In genomic region chr1:161219078-161219892, GRCh38 we compare ENCODE assay signal across 1 cellular context.
TF ChIP-seq lines count a peak whose summit lies in the region.

No MANE protein-coding gene starts in this region.

TF ChIP-seq in HepG2, 621 proteins besides CTCF, POLR2A, EP300 and RAD21 (continued from another document):
- TF ChIP-seq MAFK (conservative IDR thresholded peaks at IDR 0.05 in 1 of 2, IDR thresholded peaks at IDR 0.05 in 1 of 2; ENCODE audit: low read length in 2 of 2) (peak; percentile 45; a peak in 3 of 4 replicates), HNF4A (CRISPR knock-in tag; IDR thresholded peaks at IDR 0.05) (peak; percentile 31; the same call in 1 of the 2 replicates), SALL1 (CRISPR knock-in tag; IDR thresholded peaks at IDR 0.05) (peak; percentile 24; the same call in 1 of the 2 replicates), ARNTL (CRISPR knock-in tag; IDR thresholded peaks at IDR 0.05) (peak; percentile 50; the same call in 1 of the 2 replicates), REPIN1 (CRISPR knock-in tag; IDR thresholded peaks at IDR 0.05; ENCODE audit: borderline replicate concordance, low read depth) (0 out of 2 replicates have a peak, but pooled peaks have one; percentile 8), ZNF510 (CRISPR knock-in tag; IDR thresholded peaks at IDR 0.05; ENCODE audit: low read depth) (peak; percentile 76; the same call in 1 of the 2 replicates), ZSCAN5A (CRISPR knock-in tag; IDR thresholded peaks at IDR 0.05; ENCODE audit: borderline replicate concordance) (0 out of 2 replicates have a peak, but pooled peaks have one; percentile 14), ZNF326 (CRISPR knock-in tag; IDR thresholded peaks at IDR 0.05; ENCODE audit: borderline replicate concordance) (peak; percentile 79; the same call in 1 of the 2 replicates), ZFP1 (CRISPR knock-in tag; IDR thresholded peaks at IDR 0.05) (no peak), ZNF496 (CRISPR knock-in tag; IDR thresholded peaks at IDR 0.05; ENCODE audit: insufficient replicate concordance) (no peak), NCOA1 (CRISPR knock-in tag; IDR thresholded peaks at IDR 0.05) (0 out of 2 replicates have a peak, but pooled peaks have one; percentile 9), ZNF570 (CRISPR knock-in tag; IDR thresholded peaks at IDR 0.05; ENCODE audit: borderline replicate concordance) (no peak), ARID2 (CRISPR knock-in tag; IDR thresholded peaks at IDR 0.05; ENCODE audit: borderline replicate concordance) (0 out of 2 replicates have a peak, but pooled peaks have one; percentile 35), ELF4 (CRISPR knock-in tag; IDR thresholded peaks at IDR 0.05; ENCODE audit: borderline replicate concordance) (no peak), ZNF160 (CRISPR knock-in tag; IDR thresholded peaks at IDR 0.05) (no peak; the same call in 1 of the 2 replicates), ZBTB7A (CRISPR knock-in tag; IDR thresholded peaks at IDR 0.05) (no peak), SP4 (CRISPR knock-in tag; IDR thresholded peaks at IDR 0.05) (0 out of 2 replicates have a peak, but pooled peaks have one; percentile 9), ATF7-NPFF (CRISPR knock-in tag; IDR thresholded peaks at IDR 0.05; ENCODE audit: low read depth) (0 out of 2 replicates have a peak, but pooled peaks have one; percentile 40), ZNF546 (CRISPR knock-in tag; conservative IDR thresholded peaks at IDR 0.05) (no peak; the same call in 1 of the 2 replicates), SMARCE1 (IDR thresholded peaks at IDR 0.05; ENCODE audit: borderline replicate concordance) (no peak), CC2D1A (CRISPR knock-in tag; IDR thresholded peaks at IDR 0.05) (0 out of 2 replicates have a peak, but pooled peaks have one; percentile 66), ZFP90 (CRISPR knock-in tag; IDR thresholded peaks at IDR 0.05; ENCODE audit: borderline replicate concordance) (0 out of 2 replicates have a peak, but pooled peaks have one; percentile 62), ZNF335 (CRISPR knock-in tag; IDR thresholded peaks at IDR 0.05) (no peak), ZNF629 (CRISPR knock-in tag; conservative IDR thresholded peaks at IDR 0.05) (no peak), ZKSCAN1 (IDR thresholded peaks at IDR 0.05; ENCODE audit: low read length) (no peak), NR2F1 (CRISPR knock-in tag; IDR thresholded peaks at IDR 0.05) (peak; percentile 10 to 34; a peak in 2 of 4 replicates), ZNF34 (CRISPR knock-in tag; IDR thresholded peaks at IDR 0.05; ENCODE audit: borderline replicate concordance) (0 out of 2 replicates have a peak, but pooled peaks have one; percentile 54), HMG20A (CRISPR knock-in tag; IDR thresholded peaks at IDR 0.05; ENCODE audit: borderline replicate concordance) (no peak), RERE (CRISPR knock-in tag; IDR thresholded peaks at IDR 0.05; ENCODE audit: low read depth) (no peak)
- TF ChIP-seq, protein P1, sequence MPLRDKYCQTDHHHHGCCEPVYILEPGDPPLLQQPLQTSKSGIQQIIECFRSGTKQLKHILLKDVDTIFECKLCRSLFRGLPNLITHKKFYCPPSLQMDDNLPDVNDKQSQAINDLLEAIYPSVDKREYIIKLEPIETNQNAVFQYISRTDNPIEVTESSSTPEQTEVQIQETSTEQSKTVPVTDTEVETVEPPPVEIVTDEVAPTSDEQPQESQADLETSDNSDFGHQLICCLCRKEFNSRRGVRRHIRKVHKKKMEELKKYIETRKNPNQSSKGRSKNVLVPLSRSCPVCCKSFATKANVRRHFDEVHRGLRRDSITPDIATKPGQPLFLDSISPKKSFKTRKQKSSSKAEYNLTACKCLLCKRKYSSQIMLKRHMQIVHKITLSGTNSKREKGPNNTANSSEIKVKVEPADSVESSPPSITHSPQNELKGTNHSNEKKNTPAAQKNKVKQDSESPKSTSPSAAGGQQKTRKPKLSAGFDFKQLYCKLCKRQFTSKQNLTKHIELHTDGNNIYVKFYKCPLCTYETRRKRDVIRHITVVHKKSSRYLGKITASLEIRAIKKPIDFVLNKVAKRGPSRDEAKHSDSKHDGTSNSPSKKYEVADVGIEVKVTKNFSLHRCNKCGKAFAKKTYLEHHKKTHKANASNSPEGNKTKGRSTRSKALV (CRISPR knock-in tag; IDR thresholded peaks at IDR 0.05), result 0 out of 2 replicates have a peak, but pooled peaks have one; percentile 17
- TF ChIP-seq, protein P2, sequence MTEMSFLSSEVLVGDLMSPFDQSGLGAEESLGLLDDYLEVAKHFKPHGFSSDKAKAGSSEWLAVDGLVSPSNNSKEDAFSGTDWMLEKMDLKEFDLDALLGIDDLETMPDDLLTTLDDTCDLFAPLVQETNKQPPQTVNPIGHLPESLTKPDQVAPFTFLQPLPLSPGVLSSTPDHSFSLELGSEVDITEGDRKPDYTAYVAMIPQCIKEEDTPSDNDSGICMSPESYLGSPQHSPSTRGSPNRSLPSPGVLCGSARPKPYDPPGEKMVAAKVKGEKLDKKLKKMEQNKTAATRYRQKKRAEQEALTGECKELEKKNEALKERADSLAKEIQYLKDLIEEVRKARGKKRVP (CRISPR knock-in tag; IDR thresholded peaks at IDR 0.05), result 0 out of 4 replicates have a peak, but pooled peaks of 1 of the 2 experiments have one; percentile 13
